Comparison of ENCODE assay signal across 24 cellular contexts in genomic region chr4:165489786-165490185, GRCh38.
DNase-seq lines count a peak whose midpoint lies in the region; ATAC-seq, FAIRE-seq and TF ChIP-seq lines count a peak whose summit lies in the region.
"Had no signal": no experiment of that assay in that cellular context is flagged by ENCODE, and none has a peak within 500 bp of the region (broad histone marks: within the 10 kb centered on the region; RNA-seq: fewer than 3 reads in every experiment).

No MANE protein-coding gene starts in this region.

- H3K36me3 ChIP-seq in bronchial epithelial cell (ENCODE audit: control insufficient read depth, insufficient read depth, low read length) (no peaks in the 10 kb centered on the region), heart left ventricle (peaks cover 0 to 19% (median 0%) of the 10 kb centered on the region in 9 donors), uterus (no peaks in the 10 kb centered on the region)
- H3K36me3 ChIP-seq: left lung, Peyer's patch, SJSA1, upper lobe of left lung had no signal

- H3K9me3 ChIP-seq in heart left ventricle (no peaks in the 10 kb centered on the region), uterus (no peaks in the 10 kb centered on the region)
- H3K9me3 ChIP-seq: Caco-2, left lung, Peyer's patch, SJSA1, upper lobe of left lung had no signal

- intact Hi-C loops in heart left ventricle (cut with DNase I) = loop anchor here in 5 of 10 donors (5.0 to 10.0 kb wide), 3 partner anchors 48 to 1105 kb away; no protein-coding TSS in a partner anchor
- intact Hi-C loops in uterus (cut with DNase I; ENCODE audit: low total_unique reads) = no loop called here

- no peak overlapping the region for H3K4me3 ChIP-seq in bronchial epithelial cell (ENCODE audit: low read depth, low read length)
- H3K4me3 ChIP-seq in fibroblast of the aortic adventitia (ENCODE audit: low read depth, low read length) = no peak overlapping the region
- H3K4me3 ChIP-seq in heart left ventricle = no peak overlapping the region
- H3K4me3 ChIP-seq in uterus = no peak overlapping the region
- H3K4me3 ChIP-seq: left lung, Peyer's patch, SJSA1, upper lobe of left lung had no signal

- peaks cover 0 to 4% (median 0%) of the 10 kb centered on the region in 12 donors for H3K4me1 ChIP-seq in heart left ventricle
- no peaks in the 10 kb centered on the region for H3K4me1 ChIP-seq in uterus
- H3K4me1 ChIP-seq: Caco-2, SJSA1 had no signal

- WGBS in heart left ventricle, 4 donors = 71 to 83% (median 76%) methylated on average over 1 of the region's 1 CpG

- no peak for ATAC-seq in heart left ventricle
- ATAC-seq: left lung, sciatic nerve had no signal

- TF ChIP-seq CTCF in bronchial epithelial cell (IDR thresholded peaks at IDR 0.05; ENCODE audit: insufficient read depth, low read length, severe bottlenecking) (no peak), fibroblast of the aortic adventitia (IDR thresholded peaks at IDR 0.05; ENCODE audit: insufficient read depth, low read length) (no peak), heart left ventricle (IDR thresholded peaks at IDR 0.05) (no peak), uterus (IDR thresholded peaks at IDR 0.05) (no peak)

- H3K27me3 ChIP-seq in bronchial epithelial cell (ENCODE audit: control insufficient read depth, insufficient read depth, low read length) = no peaks in the 10 kb centered on the region
- H3K27me3 ChIP-seq in heart left ventricle = peaks cover 0 to 3% (median 0%) of the 10 kb centered on the region in 9 donors
- no peaks in the 10 kb centered on the region for H3K27me3 ChIP-seq in uterus
- H3K27me3 ChIP-seq: Peyer's patch, SJSA1, upper lobe of left lung had no signal

- no peak for FAIRE-seq in bronchial epithelial cell (lab: Jason Lieb, UNC)
- FAIRE-seq: GM12892 had no signal

- TF ChIP-seq POLR2A in heart left ventricle (IDR thresholded peaks at IDR 0.05) (no peak), uterus (IDR thresholded peaks at IDR 0.05) (no peak)

- H3K27ac ChIP-seq in heart left ventricle (no peak overlapping the region), uterus (no peak overlapping the region)
- H3K27ac ChIP-seq: left lung, Peyer's patch, SJSA1, upper lobe of left lung had no signal

- DNase-seq in NCI-H1436 (lab: John Stamatoyannopoulos, UW) (peak; percentile 25), NCI-H1436 treated with DMSO at 0.1 percent for 48 hours (lab: John Stamatoyannopoulos, UW) (no peak), NCI-H1105 treated with DMSO at 0.1 percent for 48 hours (lab: John Stamatoyannopoulos, UW) (peak; percentile 53), bronchial epithelial cell (ENCODE audit: low read depth) (peak; percentile 89), fibroblast of the aortic adventitia (ENCODE audit: low read depth) (peak; percentile 53), heart left ventricle (no peak), AG20443 (ENCODE audit: low spot score) (no peak), uterus (no peak)
- DNase-seq: activated CD4-positive, alpha-beta T cell treated with anti-CD3 and anti-CD28 coated beads for 4 hours; activated naive CD4-positive, alpha-beta T cell treated with anti-CD3 and anti-CD28 coated beads, Interleukin-2, amount 10 ng/mL, durations not matched to agents 7 days and 5 days; aorta; Caco-2; effector CD4-positive, alpha-beta T cell; head of caudate nucleus; Karpas-422; left lung; NCI-H2227 treated with DMSO at 0.1 percent for 48 hours; nephron progenitor cell; Peyer's patch; stimulated activated CD8-positive, alpha-beta memory T cell treated with anti-CD3 and anti-CD28 coated beads, Interleukin-4, amount 100 ng/mL, for 48 hours; upper lobe of left lung had no signal

Comparison
In these comparisons a context has a peak if more than half of its experiments do, and no peak if none do; other contexts are left out.
1. DNase-seq: peak in NCI-H1436 (single experiment), NCI-H1105 treated with DMSO at 0.1 percent for 48 hours (single experiment), bronchial epithelial cell (single experiment) and fibroblast of the aortic adventitia (single experiment); none in NCI-H1436 treated with DMSO at 0.1 percent for 48 hours (single experiment), heart left ventricle (0 of 5), AG20443 (single experiment) and uterus (0 of 2).